Comparison of ENCODE assay signal across 21 cellular contexts in the genomic region with DNA sequence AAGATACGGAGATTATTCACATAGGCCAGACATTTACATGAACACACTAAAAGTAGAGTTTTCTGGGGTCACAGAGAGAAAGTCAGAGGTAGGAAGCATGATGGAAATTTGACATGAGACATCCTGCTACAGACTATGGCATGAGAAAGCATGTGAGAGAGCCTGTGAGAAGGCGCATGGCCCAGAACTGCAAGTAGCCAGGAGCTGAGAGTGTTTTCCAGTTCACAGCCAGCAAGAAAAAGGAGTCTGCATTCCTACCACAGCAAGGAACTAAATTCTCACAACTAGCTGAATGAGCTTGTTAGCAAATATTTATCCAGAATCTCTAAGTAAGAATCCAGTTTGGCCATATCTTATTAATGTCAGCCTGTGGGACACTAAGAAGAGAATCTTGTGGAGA.
"Had no signal": no experiment of that assay in that cellular context is flagged by ENCODE, and none has a peak within 500 bp of the region (broad histone marks: within the 10 kb centered on the region; RNA-seq: fewer than 3 reads in every experiment).

No MANE protein-coding gene starts in this region.

- H3K4me1 ChIP-seq: breast epithelium had no signal

- H3K27me3 Mint-ChIP-seq: activated naive CD4-positive, alpha-beta T cell treated with anti-CD3 and anti-CD28 coated beads, Interleukin-2, amount 50 U/mL, for 24 hours had no signal

- H3K27ac ChIP-seq: breast epithelium had no signal

- H3K4me3 ChIP-seq: breast epithelium, K562 had no signal

- H3K9me3 ChIP-seq: breast epithelium had no signal

- H3K36me3 Mint-ChIP-seq: activated naive CD4-positive, alpha-beta T cell treated with anti-CD3 and anti-CD28 coated beads, Interleukin-2, amount 50 U/mL, for 24 hours had no signal

- H3K27ac Mint-ChIP-seq: activated CD8-positive, alpha-beta T cell treated with anti-CD3 and anti-CD28 coated beads, Interleukin-2, amount 10 ng/mL, durations not matched to agents 7 days and 5 days; activated naive CD4-positive, alpha-beta T cell treated with anti-CD3 and anti-CD28 coated beads, Interleukin-2, amount 50 U/mL, for 24 hours had no signal

- H3K36me3 ChIP-seq: breast epithelium had no signal

- DNase-seq: activated CD4-positive, alpha-beta T cell treated with anti-CD3 and anti-CD28 coated beads for 48 hours; activated CD4-positive, alpha-beta T cell treated with anti-CD3 and anti-CD28 coated beads, Interleukin-2, amount 50 U/mL, for 4 hours; activated CD4-positive, CD25-positive, alpha-beta regulatory T cell treated with anti-CD3 and anti-CD28 coated beads, Interleukin-2, amount 50 U/mL, for 72 hours; activated CD8-positive, alpha-beta memory T cell treated with anti-CD3 and anti-CD28 coated beads, Interleukin-2, amount 50 U/mL, for 48 hours; activated CD8-positive, alpha-beta T cell treated with anti-CD3 and anti-CD28 coated beads, Interleukin-2, amount 10 ng/mL, durations not matched to agents 7 days and 5 days; activated naive CD4-positive, alpha-beta T cell; activated T-cell treated with anti-CD3 and anti-CD28 coated beads, Interleukin-2, amount 50 U/mL, for 1 hour; aorta; caudate nucleus; Karpas-422; NCI-H1048; NCI-H1930; NCI-H345; NCI-H510A; NCI-H526 treated with DMSO at 0.1 percent for 48 hours; NCI-H82; SIG-M5; T-helper 1 cell had no signal

- H3K9me3 Mint-ChIP-seq: activated naive CD4-positive, alpha-beta T cell treated with anti-CD3 and anti-CD28 coated beads, Interleukin-2, amount 50 U/mL, for 24 hours had no signal

- ATAC-seq: activated CD8-positive, alpha-beta T cell treated with anti-CD3 and anti-CD28 coated beads, Interleukin-2, amount 10 ng/mL, durations not matched to agents 7 days and 5 days; K562 had no signal

- H3K27me3 ChIP-seq: breast epithelium had no signal

- H3K4me1 Mint-ChIP-seq: activated naive CD4-positive, alpha-beta T cell treated with anti-CD3 and anti-CD28 coated beads, Interleukin-2, amount 50 U/mL, for 24 hours had no signal

- H3K4me3 Mint-ChIP-seq: activated CD8-positive, alpha-beta T cell treated with anti-CD3 and anti-CD28 coated beads, Interleukin-2, amount 10 ng/mL, durations not matched to agents 7 days and 5 days; activated naive CD4-positive, alpha-beta T cell treated with anti-CD3 and anti-CD28 coated beads, Interleukin-2, amount 50 U/mL, for 24 hours had no signal
